1 cellular context compared by ENCODE assay signal in the genomic region with DNA sequence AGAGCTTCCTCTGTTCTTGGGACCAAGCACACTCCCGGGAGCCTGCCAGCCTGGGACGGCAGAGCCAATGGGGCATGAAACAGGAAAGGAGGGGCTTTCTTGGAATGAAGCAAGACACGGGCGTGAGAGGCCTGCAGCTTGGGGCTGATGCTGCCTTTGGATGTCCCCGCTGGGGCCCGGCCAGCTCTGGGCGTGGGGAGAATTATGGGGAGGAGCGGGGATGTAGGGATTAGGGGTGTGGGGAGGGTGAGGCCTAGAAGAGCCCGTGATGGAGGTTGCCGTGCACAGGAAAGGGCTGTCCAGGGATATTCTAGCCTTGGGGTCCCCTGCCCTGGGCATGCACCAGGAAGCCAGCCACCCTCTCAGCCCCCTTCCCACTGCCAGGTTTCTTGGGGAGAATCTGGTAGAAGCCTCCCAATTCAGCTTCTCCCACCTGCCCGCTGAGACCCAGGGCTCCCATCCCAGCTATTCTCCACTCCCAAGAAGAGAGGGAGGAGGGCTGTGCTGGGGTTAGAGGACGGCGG.
TF ChIP-seq lines count a peak whose summit lies in the region.

No MANE protein-coding gene starts in this region.

TF ChIP-seq in endothelial cell of umbilical vein, 7 proteins besides CTCF, POLR2A, EP300 and RAD21 (continued from another document):
- TF ChIP-seq, protein P1, sequence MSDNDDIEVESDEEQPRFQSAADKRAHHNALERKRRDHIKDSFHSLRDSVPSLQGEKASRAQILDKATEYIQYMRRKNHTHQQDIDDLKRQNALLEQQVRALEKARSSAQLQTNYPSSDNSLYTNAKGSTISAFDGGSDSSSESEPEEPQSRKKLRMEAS (IDR thresholded peaks at IDR 0.05; ENCODE audit: insufficient read depth, insufficient read length), result no peak
- TF ChIP-seq MYC (IDR thresholded peaks at IDR 0.05; ENCODE audit: low read depth, low read length), result no peak
- TF ChIP-seq POLR2AphosphoS5 (IDR thresholded peaks at IDR 0.05; ENCODE audit: insufficient read depth, low read depth, low read length), result no peak
- no peak for TF ChIP-seq EZH2 (IDR thresholded peaks at IDR 0.05; ENCODE audit: borderline replicate concordance, low read depth, low read length, severe bottlenecking)
- no peak for TF ChIP-seq GATA2 (IDR thresholded peaks at IDR 0.05; ENCODE audit: insufficient read depth, insufficient read length, low read depth, low read length)
